In genomic region chr1:74502858-74503257, GRCh38 we compare ENCODE assay signal across 17 cellular contexts. TPM values are rescaled to one million over a fixed set of nuclear protein-coding genes. Genes with fewer than 3 reads are reported as not detected.
DNase-seq lines count a peak whose midpoint lies in the region; ATAC-seq and TF ChIP-seq lines count a peak whose summit lies in the region.
"Had no signal": no experiment of that assay in that cellular context is flagged by ENCODE, and none has a peak within 500 bp of the region (broad histone marks: within the 10 kb centered on the region; RNA-seq: fewer than 3 reads in every experiment).

No MANE protein-coding gene starts in this region.

- DNase-seq in CD4-positive, alpha-beta memory T cell, result no peak
- no peak for DNase-seq in A673 (ENCODE audit: low spot score)
- DNase-seq in stimulated activated CD4-positive, alpha-beta T cell treated with anti-CD3 and anti-CD28 coated beads, Interleukin-4, amount 100 ng/mL, for 24 hours, result no peak
- DNase-seq: HFFc6, NCI-H187 treated with DMSO at 0.1 percent for 48 hours, NCI-H2171, NCI-H446 treated with DMSO at 0.1 percent for 48 hours, NCI-H748 treated with DMSO at 0.1 percent for 48 hours had no signal

- no peak overlapping the region for H3K4me3 ChIP-seq in CD4-positive, alpha-beta memory T cell (ENCODE audit: low read length in 2 of 2)
- no peak overlapping the region for H3K4me3 ChIP-seq in A673 (ENCODE audit: low read depth, low read length, poor library complexity, severe bottlenecking)
- H3K4me3 ChIP-seq: PC-9, SJSA1 had no signal

- H3K4me1 ChIP-seq in CD4-positive, alpha-beta memory T cell (ENCODE audit: insufficient read depth, low read length), result no peaks in the 10 kb centered on the region
- no peaks in the 10 kb centered on the region for H3K4me1 ChIP-seq in A673 (ENCODE audit: insufficient read depth, low read length, poor library complexity, severe bottlenecking)
- H3K4me1 ChIP-seq: SJSA1 had no signal

- no peak overlapping the region for H3K4me3 Mint-ChIP-seq in stimulated activated memory B cell treated with anti-CD40 and anti-IgM and Interleukin-4, amounts not matched to agents 10 μg/mL and 1 μg/mL and 100 μg/mL, for 72 hours
- no peak overlapping the region for H3K4me3 Mint-ChIP-seq in CD4-positive, alpha-beta memory T cell
- H3K4me3 Mint-ChIP-seq: CD4-positive, CD25-positive, alpha-beta regulatory T cell; HFFc6 had no signal

- POLR2A ChIA-PET in CD4-positive, alpha-beta memory T cell (lab: Charles Lee; ENCODE audit: partially characterized antibody), result no interaction called here
- POLR2A ChIA-PET in A673 (lab: Charles Lee; ENCODE audit: low non-redundant PET), result no interaction called here

- H3K27ac ChIP-seq in CD4-positive, alpha-beta memory T cell (ENCODE audit: low read depth, low read length), result no peak overlapping the region
- H3K27ac ChIP-seq in A673 (ENCODE audit: low read depth, low read length, poor library complexity, severe bottlenecking), result no peak overlapping the region
- H3K27ac ChIP-seq: PC-9, SJSA1 had no signal

- CTCF ChIA-PET in CD4-positive, alpha-beta memory T cell (lab: Charles Lee; ENCODE audit: partially characterized antibody), result interaction anchor here (0.9 to 1.6 kb wide), 2 partner anchors 8 to 20 kb away, joined by 3 to 4 read pairs; no protein-coding TSS in a partner anchor
- CTCF ChIA-PET in A673 (lab: Charles Lee), result no interaction called here

- no peak overlapping the region for H3K27ac Mint-ChIP-seq in stimulated activated memory B cell treated with anti-CD40 and anti-IgM and Interleukin-4, amounts not matched to agents 10 μg/mL and 1 μg/mL and 100 μg/mL, for 72 hours
- no peak overlapping the region for H3K27ac Mint-ChIP-seq in CD4-positive, alpha-beta memory T cell
- H3K27ac Mint-ChIP-seq: HFFc6 had no signal

- H3K9me3 ChIP-seq in CD4-positive, alpha-beta memory T cell (ENCODE audit: control insufficient read depth in 1 of 2, low read length in 2 of 2), result no peaks in the 10 kb centered on the region
- no peaks in the 10 kb centered on the region for H3K9me3 ChIP-seq in A673 (ENCODE audit: low read depth, low read length, poor library complexity, severe bottlenecking)
- H3K9me3 ChIP-seq: SJSA1 had no signal

- ATAC-seq in GM18511 (IDR thresholded peaks at IDR 0.05; ENCODE audit: unreplicated experiment) (peak; percentile 43), GM21360 (IDR thresholded peaks at IDR 0.05; ENCODE audit: unreplicated experiment) (peak; percentile 47), HG03175 (IDR thresholded peaks at IDR 0.05; ENCODE audit: unreplicated experiment) (peak; percentile 38)
- ATAC-seq in stimulated activated memory B cell treated with anti-CD40 and anti-IgM and Interleukin-4, amounts not matched to agents 10 μg/mL and 1 μg/mL and 100 μg/mL, for 72 hours, result peak; percentile 67

- H3K4me1 Mint-ChIP-seq in stimulated activated memory B cell treated with anti-CD40 and anti-IgM and Interleukin-4, amounts not matched to agents 10 μg/mL and 1 μg/mL and 100 μg/mL, for 72 hours, result peaks cover 6% of the 10 kb centered on the region
- peaks cover 0 to 3% (median 0%) of the 10 kb centered on the region in 4 donors for H3K4me1 Mint-ChIP-seq in CD4-positive, alpha-beta memory T cell
- H3K4me1 Mint-ChIP-seq: CD4-positive, CD25-positive, alpha-beta regulatory T cell had no signal

- BruUV-seq in A673 (replicated peaks; lab: Mats Ljungman, UMichigan), result no TSS peak

- no peaks in the 10 kb centered on the region for H3K36me3 ChIP-seq in CD4-positive, alpha-beta memory T cell (ENCODE audit: insufficient read depth, low read length)
- H3K36me3 ChIP-seq in A673 (ENCODE audit: insufficient read depth, low read length, poor library complexity, severe bottlenecking), result no peaks in the 10 kb centered on the region
- H3K36me3 ChIP-seq: SJSA1 had no signal

- H3K36me3 Mint-ChIP-seq in stimulated activated memory B cell treated with anti-CD40 and anti-IgM and Interleukin-4, amounts not matched to agents 10 μg/mL and 1 μg/mL and 100 μg/mL, for 72 hours, result no peaks in the 10 kb centered on the region
- H3K36me3 Mint-ChIP-seq in CD4-positive, alpha-beta memory T cell, result no peaks in the 10 kb centered on the region
- H3K36me3 Mint-ChIP-seq: CD4-positive, CD25-positive, alpha-beta regulatory T cell had no signal

- H3K27me3 ChIP-seq in CD4-positive, alpha-beta memory T cell (ENCODE audit: insufficient read depth, low read length), result no peaks in the 10 kb centered on the region
- H3K27me3 ChIP-seq in A673 (replicated peaks; ENCODE audit: insufficient read depth, low read depth, low read length, poor library complexity), result no peaks in the 10 kb centered on the region
- H3K27me3 ChIP-seq: SJSA1 had no signal

- no peaks in the 10 kb centered on the region for H3K27me3 Mint-ChIP-seq in stimulated activated memory B cell treated with anti-CD40 and anti-IgM and Interleukin-4, amounts not matched to agents 10 μg/mL and 1 μg/mL and 100 μg/mL, for 72 hours
- H3K27me3 Mint-ChIP-seq in CD4-positive, alpha-beta memory T cell, result peaks cover 0 to 1% of the 10 kb centered on the region in 2 donors
- H3K27me3 Mint-ChIP-seq: CD4-positive, CD25-positive, alpha-beta regulatory T cell had no signal

- intact Hi-C loops in CD4-positive, alpha-beta memory T cell (cut with micrococcal nuclease), result no loop called here
- intact Hi-C loops in A673 (cut with micrococcal nuclease; ENCODE audit: unreplicated experiment), result no loop called here

- TF ChIP-seq CTCF in A673 (conservative IDR thresholded peaks at IDR 0.05; ENCODE audit: low read depth, low read length), result no peak

- H3K9me3 Mint-ChIP-seq in stimulated activated memory B cell treated with anti-CD40 and anti-IgM and Interleukin-4, amounts not matched to agents 10 μg/mL and 1 μg/mL and 100 μg/mL, for 72 hours, result no peaks in the 10 kb centered on the region
- H3K9me3 Mint-ChIP-seq in CD4-positive, alpha-beta memory T cell, result peaks cover 0 to 2% (median 0%) of the 10 kb centered on the region in 8 donors

RNA-seq across cellular contexts. Expression of gene LRRC53, which starts 9.6 kb away (rescaled TPM):
- total RNA-seq in CD4-positive, alpha-beta memory T cell, result not detected
- polyA plus RNA-seq in CD4-positive, alpha-beta memory T cell, result not detected
- total RNA-seq in A673 (2021), result not detected in 2 replicates
- total RNA-seq: CD4-positive, CD25-positive, alpha-beta regulatory T cell; HFFc6; MCF 10A; PC-9; SJSA1; T-helper 2 cell treated with Interferon-gamma antibody and Interleukin-4, amounts not matched to agents 100 ng/mL and 5 ng/mL, for 36 hours had no signal
- polyA plus RNA-seq: CD4-positive, CD25-positive, alpha-beta regulatory T cell had no signal
